Comparison of ENCODE assay signal across 18 cellular contexts in the genomic region with DNA sequence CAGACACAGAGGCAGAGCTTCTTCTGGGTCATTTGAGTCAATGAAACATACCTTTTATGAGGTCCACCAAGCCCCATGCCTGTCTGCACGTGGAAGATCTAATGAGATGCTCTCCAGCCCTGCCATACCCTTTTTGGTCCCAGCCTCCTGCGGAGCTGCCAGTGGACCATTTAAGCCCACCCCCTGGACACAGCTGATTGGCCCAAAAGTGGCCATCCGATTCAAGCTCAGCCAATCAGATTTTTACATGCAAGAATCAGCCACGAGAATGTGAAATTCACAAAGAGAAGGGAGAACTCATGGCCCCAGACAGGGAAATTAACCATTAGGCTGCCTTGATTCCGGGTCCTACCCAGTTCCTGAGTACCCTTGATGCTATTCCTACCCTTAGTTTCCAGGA.
DNase-seq lines count a peak whose midpoint lies in the region; ATAC-seq and TF ChIP-seq lines count a peak whose summit lies in the region.
"Had no signal": no experiment of that assay in that cellular context is flagged by ENCODE, and none has a peak within 500 bp of the region (broad histone marks: within the 10 kb centered on the region; RNA-seq: fewer than 3 reads in every experiment).

No MANE protein-coding gene starts in this region.

- no peak for TF ChIP-seq CTCF in OCI-LY7 (conservative IDR thresholded peaks at IDR 0.05; ENCODE audit: low read length)

- H3K4me1 ChIP-seq in OCI-LY7 (ENCODE audit: insufficient read depth, low read length, poor library complexity, severe bottlenecking), result no peaks in the 10 kb centered on the region
- H3K4me1 ChIP-seq: SJCRH30 had no signal

- DNase-seq in NCI-H748 (lab: John Stamatoyannopoulos, UW; ENCODE audit: unreplicated experiment) (peak; percentile 1), NCI-H748 treated with DMSO at 0.1 percent for 48 hours (lab: John Stamatoyannopoulos, UW) (no peak), OCI-LY7 (ENCODE audit: low spot score) (peak; percentile 7), iPS-NIHi11 (ENCODE audit: low spot score) (peak; percentile 23), retina (peak; percentile 15), GM03348 (ENCODE audit: low spot score) (no peak)
- DNase-seq: COR-L47, GDM1, IMR-90, NCI-H1105 treated with DMSO at 0.1 percent for 48 hours, NCI-H1694, NCI-H2081 treated with DMSO at 0.1 percent for 48 hours, NCI-H774, PC-9 had no signal

- POLR2A ChIA-PET in OCI-LY7 (lab: Charles Lee), result no interaction called here

- H3K9me2 ChIP-seq in OCI-LY7 (ENCODE audit: insufficient read depth, low read length), result no peaks in the 10 kb centered on the region

- no peak overlapping the region for H3K27ac ChIP-seq in OCI-LY7 (ENCODE audit: low read depth, low read length, poor library complexity, severe bottlenecking)
- H3K27ac ChIP-seq: 22Rv1, PC-9, SJCRH30 had no signal

- H3K4me2 ChIP-seq in OCI-LY7 (ENCODE audit: low read length), result no peak overlapping the region
- H3K4me2 ChIP-seq: PC-9 had no signal

- H3K9me3 ChIP-seq in OCI-LY7 (ENCODE audit: low read length), result no peaks in the 10 kb centered on the region
- H3K9me3 ChIP-seq: SJCRH30 had no signal

- H4K20me1 ChIP-seq in OCI-LY7 (ENCODE audit: insufficient read depth, low read length), result no peaks in the 10 kb centered on the region

- no peak for ATAC-seq in GM19397 (IDR thresholded peaks at IDR 0.05; ENCODE audit: unreplicated experiment)
- ATAC-seq in HG02759 (IDR thresholded peaks at IDR 0.05; ENCODE audit: unreplicated experiment), result no peak

- H3K36me3 ChIP-seq in OCI-LY7 (ENCODE audit: insufficient read depth, low read length), result no peaks in the 10 kb centered on the region
- H3K36me3 ChIP-seq: SJCRH30 had no signal

- BruUV-seq in OCI-LY7 (replicated peaks; lab: Mats Ljungman, UMichigan), result no TSS peak

- no peaks in the 10 kb centered on the region for H3K79me2 ChIP-seq in OCI-LY7 (ENCODE audit: insufficient read depth, low read depth, low read length)

- H2AFZ ChIP-seq in OCI-LY7 (ENCODE audit: low read length), result no peak overlapping the region; the same call in 1 of the 2 replicates
- H2AFZ ChIP-seq: PC-9 had no signal

- CTCF ChIA-PET in OCI-LY7 (lab: Charles Lee; ENCODE audit: unreplicated experiment), result no interaction called here

- H3K4me3 ChIP-seq in OCI-LY7 (ENCODE audit: low read depth, low read length, poor library complexity, severe bottlenecking), result no peak overlapping the region
- H3K4me3 ChIP-seq: PC-9, SJCRH30 had no signal

- intact Hi-C loops in OCI-LY7 (cut with micrococcal nuclease; ENCODE audit: unreplicated experiment), result no loop called here

Comparison
In these comparisons a context has a peak if more than half of its experiments do, and no peak if none do; other contexts are left out.
1. DNase-seq: peak in NCI-H748 (single experiment), OCI-LY7 (single experiment), iPS-NIHi11 (single experiment) and retina (single experiment); none in NCI-H748 treated with DMSO at 0.1 percent for 48 hours (single experiment) and GM03348 (single experiment).